1 cellular context compared by ENCODE assay signal in the genomic region with DNA sequence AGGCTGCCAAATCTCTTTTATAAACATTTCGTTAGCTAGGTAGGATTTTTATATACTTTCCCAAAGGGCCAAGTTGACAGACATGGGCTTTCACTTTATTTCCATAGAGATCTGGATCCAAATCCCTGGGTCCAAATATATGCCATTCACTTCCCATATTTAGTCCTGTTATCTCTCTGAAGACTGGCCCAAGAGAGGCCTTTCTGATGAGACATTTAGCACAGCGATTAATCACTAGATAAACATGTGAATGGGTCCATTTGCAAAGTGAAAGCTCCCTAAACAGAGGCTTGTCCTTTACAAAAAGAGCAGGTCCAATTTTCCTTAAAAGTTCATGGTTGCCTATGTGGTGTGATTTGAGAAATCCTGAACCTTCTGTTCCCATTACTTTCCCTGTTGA.
TF ChIP-seq lines count a peak whose summit lies in the region.

No MANE protein-coding gene starts in this region.

TF ChIP-seq in IMR-90, 13 proteins besides CTCF, POLR2A, EP300 and RAD21:
- TF ChIP-seq SMC3 (IDR thresholded peaks at IDR 0.05; ENCODE audit: low read depth, low read length) (no peak), CHD1 (IDR thresholded peaks at IDR 0.05; ENCODE audit: low read depth, low read length) (no peak), RFX5 (IDR thresholded peaks at IDR 0.05; ENCODE audit: low read depth, low read length) (no peak), CEBPB (IDR thresholded peaks at IDR 0.05; ENCODE audit: low read depth, low read length) (no peak), FOS (IDR thresholded peaks at IDR 0.05; ENCODE audit: low read depth, low read length) (no peak), NFE2L2 (IDR thresholded peaks at IDR 0.05; ENCODE audit: low read depth, low read length) (no peak), MAFK (IDR thresholded peaks at IDR 0.05; ENCODE audit: low read depth, low read length) (no peak), BHLHE40 (IDR thresholded peaks at IDR 0.05; ENCODE audit: low read depth, low read length) (no peak), MAZ (IDR thresholded peaks at IDR 0.05; ENCODE audit: borderline replicate concordance, low read depth, low read length) (no peak), MXI1 (IDR thresholded peaks at IDR 0.05; ENCODE audit: borderline replicate concordance, low read depth, low read length) (no peak), RCOR1 (IDR thresholded peaks at IDR 0.05; ENCODE audit: insufficient replicate concordance, low read length) (no peak)
- TF ChIP-seq, protein P1, sequence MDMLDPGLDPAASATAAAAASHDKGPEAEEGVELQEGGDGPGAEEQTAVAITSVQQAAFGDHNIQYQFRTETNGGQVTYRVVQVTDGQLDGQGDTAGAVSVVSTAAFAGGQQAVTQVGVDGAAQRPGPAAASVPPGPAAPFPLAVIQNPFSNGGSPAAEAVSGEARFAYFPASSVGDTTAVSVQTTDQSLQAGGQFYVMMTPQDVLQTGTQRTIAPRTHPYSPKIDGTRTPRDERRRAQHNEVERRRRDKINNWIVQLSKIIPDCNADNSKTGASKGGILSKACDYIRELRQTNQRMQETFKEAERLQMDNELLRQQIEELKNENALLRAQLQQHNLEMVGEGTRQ (IDR thresholded peaks at IDR 0.05; ENCODE audit: low read depth, low read length), result no peak
- TF ChIP-seq, protein P2, sequence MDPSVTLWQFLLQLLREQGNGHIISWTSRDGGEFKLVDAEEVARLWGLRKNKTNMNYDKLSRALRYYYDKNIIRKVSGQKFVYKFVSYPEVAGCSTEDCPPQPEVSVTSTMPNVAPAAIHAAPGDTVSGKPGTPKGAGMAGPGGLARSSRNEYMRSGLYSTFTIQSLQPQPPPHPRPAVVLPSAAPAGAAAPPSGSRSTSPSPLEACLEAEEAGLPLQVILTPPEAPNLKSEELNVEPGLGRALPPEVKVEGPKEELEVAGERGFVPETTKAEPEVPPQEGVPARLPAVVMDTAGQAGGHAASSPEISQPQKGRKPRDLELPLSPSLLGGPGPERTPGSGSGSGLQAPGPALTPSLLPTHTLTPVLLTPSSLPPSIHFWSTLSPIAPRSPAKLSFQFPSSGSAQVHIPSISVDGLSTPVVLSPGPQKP (IDR thresholded peaks at IDR 0.05; ENCODE audit: borderline replicate concordance, low read depth, low read length), result no peak
